8 cellular contexts compared by ENCODE assay signal in the genomic region with DNA sequence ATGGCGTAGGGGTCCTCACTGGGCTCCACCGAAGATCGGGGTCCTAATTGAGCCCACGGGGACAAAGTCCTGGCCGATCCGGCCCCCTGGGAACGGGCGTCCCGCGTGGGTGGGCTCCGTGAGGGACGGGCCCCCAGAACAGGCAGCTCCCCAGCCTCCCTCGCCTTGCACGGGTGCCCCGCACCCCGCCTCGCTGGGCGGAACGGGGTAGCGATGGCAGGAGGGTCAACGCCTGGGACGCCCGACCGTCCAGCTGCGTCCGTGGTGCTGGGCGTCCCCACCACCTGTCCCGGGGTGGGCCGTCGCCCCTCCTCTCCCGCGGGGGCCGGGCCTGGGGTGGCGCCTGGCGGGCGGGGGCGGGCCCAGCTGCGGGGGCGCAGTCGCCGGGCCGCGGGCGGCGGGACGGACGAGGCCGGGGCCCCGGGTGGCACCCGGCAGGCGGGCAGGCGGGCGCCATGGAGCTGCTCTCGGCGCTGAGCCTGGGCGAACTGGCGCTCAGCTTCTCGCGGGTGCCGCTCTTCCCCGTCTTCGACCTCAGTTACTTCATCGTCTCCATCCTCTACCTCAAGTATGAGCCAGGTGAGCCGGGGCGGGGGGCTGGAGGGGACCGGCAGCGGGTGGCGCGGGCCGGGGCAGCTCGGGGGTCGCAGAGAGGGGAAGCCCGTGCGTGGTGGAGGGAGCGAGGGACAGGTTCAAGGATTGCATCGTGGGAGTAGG. TPM values are rescaled to one million over a fixed set of nuclear protein-coding genes. Genes with fewer than 3 reads are reported as not detected.
DNase-seq lines count a peak whose midpoint lies in the region; ATAC-seq and TF ChIP-seq lines count a peak whose summit lies in the region.

A gene with protein sequence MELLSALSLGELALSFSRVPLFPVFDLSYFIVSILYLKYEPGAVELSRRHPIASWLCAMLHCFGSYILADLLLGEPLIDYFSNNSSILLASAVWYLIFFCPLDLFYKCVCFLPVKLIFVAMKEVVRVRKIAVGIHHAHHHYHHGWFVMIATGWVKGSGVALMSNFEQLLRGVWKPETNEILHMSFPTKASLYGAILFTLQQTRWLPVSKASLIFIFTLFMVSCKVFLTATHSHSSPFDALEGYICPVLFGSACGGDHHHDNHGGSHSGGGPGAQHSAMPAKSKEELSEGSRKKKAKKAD (plus strand): TSS at position 377 of the 717 bp plus-strand sequence. CDS start 79 bp downstream, at position 456.

- H3K27me3 Mint-ChIP-seq in activated CD4-positive, alpha-beta memory T cell treated with anti-CD3 and anti-CD28 coated beads, Interleukin-2, amount 10 ng/mL, durations not matched to agents 7 days and 5 days: peaks cover 13% of the 10 kb centered on the region
- peaks cover 8% of the 10 kb centered on the region for H3K27me3 Mint-ChIP-seq in endodermal cell (ENCODE audit: insufficient read depth)

- H3K36me3 ChIP-seq in KOPT-K1 (ENCODE audit: insufficient read depth, low read length) (peaks cover 36% of the 10 kb centered on the region), endodermal cell (ENCODE audit: control insufficient read depth, insufficient read depth, low read length) (peaks cover 29% of the 10 kb centered on the region), mucosa of rectum (ENCODE audit: control insufficient read depth in 2 of 2, insufficient read depth in 2 of 2, low read length in 2 of 2) (peaks cover 16 to 31% of the 10 kb centered on the region in 2 donors), subcutaneous abdominal adipose tissue (ENCODE audit: control insufficient read depth in 5 of 5, insufficient read depth in 5 of 5, low read length in 5 of 5) (peaks cover 0 to 24% (median 21%) of the 10 kb centered on the region in 5 donors)

- DNase-seq in NCI-H748 (lab: John Stamatoyannopoulos, UW; ENCODE audit: unreplicated experiment) (peak; percentile 45), NCI-H748 treated with DMSO at 0.1 percent for 48 hours (lab: John Stamatoyannopoulos, UW) (no peak), endodermal cell (peak; percentile 75)
- DNase-seq in activated CD4-positive, alpha-beta memory T cell treated with anti-CD3 and anti-CD28 coated beads, Interleukin-2, amount 10 ng/mL, durations not matched to agents 7 days and 5 days: peak; percentile 49

- H3K9me3 Mint-ChIP-seq in activated CD4-positive, alpha-beta memory T cell treated with anti-CD3 and anti-CD28 coated beads, Interleukin-2, amount 10 ng/mL, durations not matched to agents 7 days and 5 days: no peaks in the 10 kb centered on the region
- H3K9me3 Mint-ChIP-seq in endodermal cell: no peaks in the 10 kb centered on the region

- H3K9me3 ChIP-seq in KOPT-K1 (ENCODE audit: insufficient read depth, low read length, poor library complexity, severe bottlenecking) (no peaks in the 10 kb centered on the region), endodermal cell (ENCODE audit: control insufficient read depth, low read length) (no peaks in the 10 kb centered on the region), mucosa of rectum (ENCODE audit: control insufficient read depth in 2 of 2, low read length in 2 of 2) (no peaks in the 10 kb centered on the region), subcutaneous abdominal adipose tissue (ENCODE audit: control insufficient read depth in 5 of 5, low read length in 5 of 5) (no peaks in the 10 kb centered on the region)

- H3K27me3 ChIP-seq in endodermal cell (ENCODE audit: control insufficient read depth, insufficient read depth, low read length, poor library complexity, severe bottlenecking): no peaks in the 10 kb centered on the region
- H3K27me3 ChIP-seq in mucosa of rectum (ENCODE audit: control insufficient read depth in 2 of 2, insufficient read depth in 2 of 2, low read length in 2 of 2): no peaks in the 10 kb centered on the region
- H3K27me3 ChIP-seq in subcutaneous abdominal adipose tissue (ENCODE audit: control insufficient read depth in 5 of 5, insufficient read depth in 4 of 5, low read length in 5 of 5): no peaks in the 10 kb centered on the region

- H3K9ac ChIP-seq in endodermal cell (ENCODE audit: extremely low read depth, low read length, poor library complexity, severe bottlenecking) (peak within 1 kb of the TSS; percentile 72), mucosa of rectum (ENCODE audit: low read depth in 1 of 2, low read length in 2 of 2) (peak within 1 kb of the TSS; percentile 78 to 90), subcutaneous abdominal adipose tissue (ENCODE audit: low read length in 5 of 5) (peak within 1 kb of the TSS; percentile 56 to 87 (median 80))

- peak within 1 kb of the TSS; percentile 97 for H3K27ac Mint-ChIP-seq in activated CD4-positive, alpha-beta memory T cell treated with anti-CD3 and anti-CD28 coated beads, Interleukin-2, amount 10 ng/mL, durations not matched to agents 7 days and 5 days
- H3K27ac Mint-ChIP-seq in endodermal cell: peak within 1 kb of the TSS; percentile 100

- no peak for ATAC-seq in GM19455 (IDR thresholded peaks at IDR 0.05; ENCODE audit: unreplicated experiment)

- TF ChIP-seq CTCF in endodermal cell (conservative IDR thresholded peaks at IDR 0.05): no peak

- POLR2A ChIA-PET in activated CD4-positive, alpha-beta memory T cell treated with anti-CD3 and anti-CD28 coated beads, Interleukin-2, amount 10 ng/mL, durations not matched to agents 7 days and 5 days (lab: Charles Lee): interaction anchor here (0.8 to 6.6 kb wide), 15 partner anchors 12 to 165 kb away, joined by 3 to 73 read pairs (median 5); a partner anchor contains a TSS

- peaks cover 49% of the 10 kb centered on the region for H3K4me1 Mint-ChIP-seq in activated CD4-positive, alpha-beta memory T cell treated with anti-CD3 and anti-CD28 coated beads, Interleukin-2, amount 10 ng/mL, durations not matched to agents 7 days and 5 days
- peaks cover 2% of the 10 kb centered on the region for H3K4me1 Mint-ChIP-seq in endodermal cell

- WGBS in endodermal cell (ENCODE audit: insufficient coverage in 1 of 2, insufficient read length in 1 of 2), 2 experiments: 1% methylated on average over 16 to 76 of the region's 76 CpGs

- no peaks in the 10 kb centered on the region for H3K4me1 ChIP-seq in endodermal cell (ENCODE audit: control insufficient read depth, insufficient read depth, low read length)
- H3K4me1 ChIP-seq in mucosa of rectum (ENCODE audit: control insufficient read depth in 2 of 2, insufficient read depth in 2 of 2, low read length in 2 of 2): peaks cover 17 to 23% of the 10 kb centered on the region in 2 donors
- H3K4me1 ChIP-seq in subcutaneous abdominal adipose tissue (ENCODE audit: control insufficient read depth in 5 of 5, insufficient read depth in 5 of 5, low read length in 5 of 5): peaks cover 3 to 38% (median 33%) of the 10 kb centered on the region in 5 donors

- H3K36me3 Mint-ChIP-seq in activated CD4-positive, alpha-beta memory T cell treated with anti-CD3 and anti-CD28 coated beads, Interleukin-2, amount 10 ng/mL, durations not matched to agents 7 days and 5 days (ENCODE audit: low read depth): peaks cover 29% of the 10 kb centered on the region
- peaks cover 24% of the 10 kb centered on the region for H3K36me3 Mint-ChIP-seq in endodermal cell (ENCODE audit: low read depth)

- CTCF ChIA-PET in activated CD4-positive, alpha-beta memory T cell treated with anti-CD3 and anti-CD28 coated beads, Interleukin-2, amount 10 ng/mL, durations not matched to agents 7 days and 5 days (lab: Charles Lee): interaction anchor here (0.6 to 1.8 kb wide), 4 partner anchors 12 to 54 kb away, joined by 3 to 7 read pairs (median 3); no protein-coding TSS in a partner anchor

- peak within 1 kb of the TSS; percentile 95 for H3K27ac ChIP-seq in KOPT-K1 (ENCODE audit: low read depth, low read length, poor library complexity, severe bottlenecking)
- H3K27ac ChIP-seq in endodermal cell (ENCODE audit: low read depth, low read length): peak within 1 kb of the TSS; percentile 88
- peak within 1 kb of the TSS; percentile 90 to 95 for H3K27ac ChIP-seq in mucosa of rectum (ENCODE audit: low read depth in 2 of 2, low read length in 2 of 2)
- peak within 1 kb of the TSS; percentile 80 for H3K27ac ChIP-seq in subcutaneous abdominal adipose tissue (ENCODE audit: low read depth, low read length)

- peak within 1 kb of the TSS; percentile 97 for H3K4me3 ChIP-seq in endodermal cell (ENCODE audit: low read length)
- H3K4me3 ChIP-seq in mucosa of rectum (ENCODE audit: low read length in 2 of 2): peak within 1 kb of the TSS; percentile 82 to 97
- H3K4me3 ChIP-seq in subcutaneous abdominal adipose tissue (ENCODE audit: low read depth in 1 of 5, low read length in 5 of 5): peak within 1 kb of the TSS; percentile 92 to 98 (median 97)

- H3K4me3 Mint-ChIP-seq in activated CD4-positive, alpha-beta memory T cell treated with anti-CD3 and anti-CD28 coated beads, Interleukin-2, amount 10 ng/mL, durations not matched to agents 7 days and 5 days: peak within 1 kb of the TSS; percentile 98
- peak within 1 kb of the TSS; percentile 96 for H3K4me3 Mint-ChIP-seq in endodermal cell

RNA-seq across cellular contexts. Expression of the gene that starts here (rescaled TPM):
- 1 to 10 TPM; 1.4 TPM for total RNA-seq in activated CD4-positive, alpha-beta memory T cell treated with anti-CD3 and anti-CD28 coated beads, Interleukin-2, amount 10 ng/mL, durations not matched to agents 7 days and 5 days
- total RNA-seq in endodermal cell: 1 to 10 TPM; 5.1 to 6.8 TPM
- polyA plus RNA-seq in endodermal cell (2013, experiment 1 of 2): 2.9 TPM
- 2.2 TPM for polyA plus RNA-seq in endodermal cell (2013, experiment 2 of 2)
